9 cellular contexts compared by ENCODE assay signal in genomic region chr2:120669971-120670370, GRCh38.
DNase-seq lines count a peak whose midpoint lies in the region; ATAC-seq, FAIRE-seq and TF ChIP-seq lines count a peak whose summit lies in the region.
"Had no signal": no experiment of that assay in that cellular context is flagged by ENCODE, and none has a peak within 500 bp of the region (broad histone marks: within the 10 kb centered on the region; RNA-seq: fewer than 3 reads in every experiment).

No MANE protein-coding gene starts in this region.

- no peaks in the 10 kb centered on the region for H3K27me3 ChIP-seq in HCT116 (ENCODE audit: insufficient read depth, low read length)
- H3K27me3 ChIP-seq in PC-9 (ENCODE audit: insufficient read depth, low read depth): no peaks in the 10 kb centered on the region
- H3K27me3 ChIP-seq in mesendoderm (ENCODE audit: insufficient read depth, low read length, poor library complexity): no peaks in the 10 kb centered on the region
- no peaks in the 10 kb centered on the region for H3K27me3 ChIP-seq in thyroid gland

- no peak overlapping the region for H3K27ac ChIP-seq in HCT116 (ENCODE audit: low read depth, low read length)
- peak overlapping the region; percentile 69 for H3K27ac ChIP-seq in PC-9
- H3K27ac ChIP-seq in mesendoderm (ENCODE audit: low read depth, low read length): no peak overlapping the region
- peak overlapping the region; percentile 49 to 77 (median 67) for H3K27ac ChIP-seq in thyroid gland
- H3K27ac ChIP-seq: C4-2B had no signal

- H3K4me2 ChIP-seq in HCT116 (ENCODE audit: low read length) (peak overlapping the region; percentile 60), PC-9 (peak overlapping the region; percentile 72), mesendoderm (ENCODE audit: low read length) (no peak overlapping the region)

- peak overlapping the region; percentile 3 for H2AFZ ChIP-seq in HCT116 (ENCODE audit: low read depth, low read length, poor library complexity, severe bottlenecking)
- no peak overlapping the region for H2AFZ ChIP-seq in PC-9

- no peaks in the 10 kb centered on the region for H3K36me3 ChIP-seq in HCT116 (ENCODE audit: control insufficient read depth in 1 of 2, insufficient read depth in 2 of 2, low read length in 2 of 2)
- H3K36me3 ChIP-seq in PC-9 (ENCODE audit: low read depth): no peaks in the 10 kb centered on the region
- no peaks in the 10 kb centered on the region for H3K36me3 ChIP-seq in mesendoderm (ENCODE audit: control insufficient read depth, insufficient read depth, low read length)
- no peaks in the 10 kb centered on the region for H3K36me3 ChIP-seq in thyroid gland

- CTCF ChIA-PET in HCT116 (lab: Charles Lee) (interaction anchor here (1.4 to 2.3 kb wide), 2 partner anchors 327 to 459 kb away, joined by 3 to 8 read pairs; no protein-coding TSS in a partner anchor), PC-9 (lab: Charles Lee) (interaction anchor here (0.7 to 1.1 kb wide), 2 partner anchors 38 to 117 kb away, joined by 3 to 6 read pairs; no protein-coding TSS in a partner anchor)

- H3K9me3 ChIP-seq in HCT116 (ENCODE audit: control insufficient read depth in 1 of 2, insufficient read depth in 1 of 2, low read depth in 1 of 2, low read length in 2 of 2) (0 out of 4 replicates have a peak, but pooled peaks cover 0 to 5% of the 10 kb centered on the region in 2 experiments), PC-9 (ENCODE audit: insufficient read depth, low read depth) (peaks cover 19% of the 10 kb centered on the region), thyroid gland (no peaks in the 10 kb centered on the region)

- RAD21 ChIA-PET in HCT116 (lab: Charles Lee; ENCODE audit: low non-redundant PET in 1 of 2, low total read pairs in 2 of 2, uncharacterized antibody in 2 of 2, unreplicated experiment in 2 of 2): no interaction called here

- peak overlapping the region; percentile 56 for H3K56ac ChIP-seq in mesendoderm (ENCODE audit: low read length)

- intact Hi-C loops in HCT116 (cut with micrococcal nuclease): no loop called here
- intact Hi-C loops in PC-9 (cut with micrococcal nuclease; ENCODE audit: unreplicated experiment): loop anchor here (1.0 to 2.0 kb wide), 4 partner anchors 44 to 271 kb away; no protein-coding TSS in a partner anchor
- intact Hi-C loops in thyroid gland (cut with DNase I): loop anchor here (10.0 kb wide), 1 partner anchor 145 kb away; no protein-coding TSS in a partner anchor

- no peaks in the 10 kb centered on the region for H3K79me1 ChIP-seq in mesendoderm (ENCODE audit: low read length)

- H3K9me2 ChIP-seq in HCT116 (ENCODE audit: insufficient read depth): no peaks in the 10 kb centered on the region
- no peaks in the 10 kb centered on the region for H3K9me2 ChIP-seq in PC-9 (ENCODE audit: insufficient read depth)

- FAIRE-seq in frontal cortex (lab: Jason Lieb, UNC): no peak

- no peak overlapping the region for H2BK15ac ChIP-seq in mesendoderm (replicated peaks; ENCODE audit: low read depth)

- no peak for TF ChIP-seq POLR2A in HCT116 (IDR thresholded peaks at IDR 0.05; ENCODE audit: borderline replicate concordance, extremely low read depth, insufficient read depth, insufficient read length)
- no peak for TF ChIP-seq POLR2A in thyroid gland (IDR thresholded peaks at IDR 0.05)

- H3K18ac ChIP-seq in mesendoderm (ENCODE audit: low read length): no peak overlapping the region

- no peak overlapping the region for H3K4ac ChIP-seq in mesendoderm (ENCODE audit: low read depth, low read length)

- no TSS peak for BruUV-seq in HCT116 (replicated peaks; lab: Mats Ljungman, UMichigan)
- BruUV-seq in PC-9 (replicated peaks; lab: Mats Ljungman, UMichigan): no TSS peak

- H2BK120ac ChIP-seq in mesendoderm (ENCODE audit: low read depth, low read length): no peak overlapping the region

- DNase-seq in HCT116 (ENCODE audit: low read depth, low spot score) (no peak), PC-9 (no peak), mesendoderm (no peak), thyroid gland (no peak), frontal cortex (ENCODE audit: low spot score in 2 of 2) (no peak)
- DNase-seq in stimulated activated CD4-positive, alpha-beta T cell treated with anti-CD3 and anti-CD28 coated beads, Interleukin-4, amount 100 ng/mL, for 1 hour: no peak
- DNase-seq: SIG-M5 had no signal

- no peak overlapping the region for H4K5ac ChIP-seq in mesendoderm (ENCODE audit: low read length)

- TF ChIP-seq RAD21 in HCT116 (IDR thresholded peaks at IDR 0.05; ENCODE audit: low read depth): no peak

- H3K4me1 ChIP-seq in HCT116 (ENCODE audit: control insufficient read depth in 1 of 2, insufficient read depth in 2 of 2, low read length in 2 of 2): peaks cover 6 to 17% of the 10 kb centered on the region in 2 experiments; a peak in 3 of 4 replicates
- H3K4me1 ChIP-seq in PC-9 (replicated peaks; ENCODE audit: insufficient read depth): peaks cover 28% of the 10 kb centered on the region
- no peaks in the 10 kb centered on the region for H3K4me1 ChIP-seq in mesendoderm (ENCODE audit: control insufficient read depth, low read depth, low read length)
- peaks cover 30 to 35% of the 10 kb centered on the region in 2 donors for H3K4me1 ChIP-seq in thyroid gland

- H4K20me1 ChIP-seq in HCT116 (ENCODE audit: insufficient read depth) (no peaks in the 10 kb centered on the region), PC-9 (ENCODE audit: insufficient read depth) (no peaks in the 10 kb centered on the region)

- H3K4me3 ChIP-seq in HCT116 (replicated peaks in 1 of 2; ENCODE audit: low read depth in 1 of 2, low read length in 2 of 2) (no peak overlapping the region), PC-9 (peak overlapping the region; percentile 27; the same call in 1 of the 2 replicates), mesendoderm (ENCODE audit: low read length) (no peak overlapping the region), thyroid gland (replicated peaks in 1 of 3) (no peak overlapping the region)

- POLR2A ChIA-PET in HCT116 (lab: Charles Lee): interaction anchor here (1.0 to 1.9 kb wide), 3 partner anchors 117 to 405 kb away, joined by 3 to 7 read pairs (median 3); no protein-coding TSS in a partner anchor
- POLR2A ChIA-PET in PC-9 (lab: Charles Lee; ENCODE audit: unreplicated experiment): interaction anchor here (0.5 to 0.6 kb wide), 3 partner anchors 15 to 242 kb away, joined by 7 to 23 read pairs (median 9); no protein-coding TSS in a partner anchor

- H3K9ac ChIP-seq in HCT116 (ENCODE audit: low read length) (no peak overlapping the region), mesendoderm (ENCODE audit: low read length) (peak overlapping the region; percentile 36)

- ATAC-seq in HCT116 (no peak), GM18858 (IDR thresholded peaks at IDR 0.05; ENCODE audit: unreplicated experiment) (no peak)

- no CpG with 5 or more reads among the region's 12 CpGs for WGBS in mesendoderm (ENCODE audit: extremely low coverage, insufficient coverage, low lambda C conversion rate)
- WGBS in thyroid gland, 2 donors: 57 to 64% methylated on average over 11 to 12 of the region's 12 CpGs

- no peak overlapping the region for H4K8ac ChIP-seq in mesendoderm (ENCODE audit: low read depth, low read length)

- H3F3A ChIP-seq in PC-9 (ENCODE audit: insufficient read depth, low read depth): peaks cover 26% of the 10 kb centered on the region

- no peak overlapping the region for H2AK5ac ChIP-seq in mesendoderm (ENCODE audit: low read length)

- H2BK5ac ChIP-seq in mesendoderm (ENCODE audit: low read length): no peak overlapping the region

- TF ChIP-seq CTCF in HCT116 (IDR thresholded peaks at IDR 0.05 in 2 of 3, conservative IDR thresholded peaks at IDR 0.05 in 1 of 3; ENCODE audit: borderline replicate concordance in 1 of 3, insufficient read depth in 1 of 3, low read depth in 2 of 3, low read length in 2 of 3) (no peak), PC-9 (conservative IDR thresholded peaks at IDR 0.05) (no peak), thyroid gland (IDR thresholded peaks at IDR 0.05) (no peak)

- H3K79me2 ChIP-seq in HCT116 (ENCODE audit: insufficient read depth, low read length) (no peaks in the 10 kb centered on the region), PC-9 (ENCODE audit: low read depth) (no peaks in the 10 kb centered on the region), mesendoderm (ENCODE audit: control insufficient read depth, insufficient read depth, low read length) (no peaks in the 10 kb centered on the region)

- no peak overlapping the region for H3K23ac ChIP-seq in mesendoderm (ENCODE audit: low read length)

TF ChIP-seq in HCT116, 20 proteins besides CTCF, POLR2A, EP300 and RAD21 (continues in another document):
- TF ChIP-seq MAX (IDR thresholded peaks at IDR 0.05) (no peak), ATF3 (IDR thresholded peaks at IDR 0.05) (no peak), CEBPB (IDR thresholded peaks at IDR 0.05; ENCODE audit: low read depth) (no peak), REST (IDR thresholded peaks at IDR 0.05; ENCODE audit: low read depth) (no peak), SRF (IDR thresholded peaks at IDR 0.05; ENCODE audit: low read depth) (no peak)

Comparison
In these comparisons a context has a peak if more than half of its experiments do, and no peak if none do; other contexts are left out.
1. H3K27ac ChIP-seq: peak in PC-9 (single experiment) and thyroid gland (3 of 3); none in HCT116 (single experiment) and mesendoderm (single experiment).